ENCODE assay signal across 8 cellular contexts in genomic region chr20:37384683-37385174, GRCh38. TPM values are rescaled to one million over a fixed set of nuclear protein-coding genes. Genes with fewer than 3 reads are reported as not detected.
DNase-seq lines count a peak whose midpoint lies in the region; ATAC-seq, FAIRE-seq and TF ChIP-seq lines count a peak whose summit lies in the region.

No MANE protein-coding gene starts in this region.

- H3K36me3 ChIP-seq in pancreas (peaks cover 0 to 14% (median 0%) of the 10 kb centered on the region in 3 donors), tibial artery (peaks cover 9 to 40% (median 39%) of the 10 kb centered on the region in 3 donors)

- H3K9me3 ChIP-seq in pancreas (no peaks in the 10 kb centered on the region), tibial artery (no peaks in the 10 kb centered on the region)

- H3K4me1 ChIP-seq in pancreas (peaks cover 0 to 15% (median 12%) of the 10 kb centered on the region in 3 donors), tibial artery (peaks cover 0 to 17% (median 11%) of the 10 kb centered on the region in 4 donors)

- intact Hi-C loops in pancreas (cut with DNase I) (loop anchor here in 2 of 3 donors (5.0 kb wide), 1 partner anchor 112 kb away; no protein-coding TSS in a partner anchor), tibial artery (cut with DNase I; ENCODE audit: low total_unique reads) (loop anchor here (5.0 to 10.0 kb wide), 4 partner anchors 117 to 190 kb away; no protein-coding TSS in a partner anchor)

- TF ChIP-seq CTCF in pancreas (IDR thresholded peaks at IDR 0.05) (peak; percentile 80 to 90 (median 83)), tibial artery (IDR thresholded peaks at IDR 0.05) (peak; percentile 92 to 96)

- FAIRE-seq in pancreas (lab: Jason Lieb, UNC), result no peak

- ATAC-seq in HG02610 (IDR thresholded peaks at IDR 0.05; ENCODE audit: unreplicated experiment) (peak; percentile 53), pancreas (peak; percentile 49 to 78 (median 76)), GM18861 (IDR thresholded peaks at IDR 0.05; ENCODE audit: unreplicated experiment) (no peak)

- DNase-seq in Caki2 (ENCODE audit: low read depth), result peak; percentile 79
- peak; percentile 65 to 70 for DNase-seq in activated T-helper 1 cell treated with anti-CD3 and anti-CD28 coated beads, Interleukin-2, amount 50 U/mL, for 16 hours (ENCODE audit: low read depth in 1 of 2, low spot score in 1 of 2)
- DNase-seq in foreskin melanocyte, result peak; percentile 30
- DNase-seq in pancreas, result peak in 3 of 6 donors; percentile 62 to 85 (median 80)
- DNase-seq in tibial artery, result peak; percentile 38 to 77

- H3K4me3 ChIP-seq in pancreas (peak overlapping the region in 1 of 4 donors; percentile 29), tibial artery (peak overlapping the region; percentile 46 to 49)

- no peak overlapping the region for H3K27ac ChIP-seq in pancreas
- peak overlapping the region; percentile 36 to 41 for H3K27ac ChIP-seq in tibial artery

- H3K27me3 ChIP-seq in pancreas (no peaks in the 10 kb centered on the region), tibial artery (no peaks in the 10 kb centered on the region)

- WGBS in pancreas, 2 donors, result 25 to 32% methylated on average over 37 to 40 of the region's 42 CpGs

- in situ Hi-C loops in Caki2 (cut with HindIII; ENCODE audit: low pct_unique_long_range_greater_than_20kb, low sequenced_read_pairs), result no loop called here

TF ChIP-seq in PFSK-1, 5 proteins besides CTCF, POLR2A, EP300 and RAD21:
- TF ChIP-seq POLR2AphosphoS5 (IDR thresholded peaks at IDR 0.05; ENCODE audit: low read depth, low read length) (no peak), FOXP2 (optimal IDR thresholded peaks at IDR 0.05; ENCODE audit: borderline replicate concordance, extremely low read depth, extremely low read length, insufficient read depth) (peak; percentile 42), TAF1 (IDR thresholded peaks at IDR 0.05; ENCODE audit: borderline replicate concordance, insufficient read depth, low read length) (no peak), SIN3A (IDR thresholded peaks at IDR 0.05; ENCODE audit: borderline replicate concordance, insufficient read depth, low read length) (no peak), REST (IDR thresholded peaks at IDR 0.05; ENCODE audit: insufficient read depth in 1 of 2, low read depth in 2 of 2, low read length in 2 of 2) (no peak)

RNA-seq across cellular contexts. Expression of gene SRC, which starts 38.8 kb away (rescaled TPM):
- 124 and 153 TPM in 2 replicates for total RNA-seq in Caki2 (2014; rRNA removed; shearing (Covaris generic); ENCODE audit: low replicate concordance)
- 33.3 TPM for polyA plus RNA-seq in PFSK-1 (2012; ENCODE audit: insufficient read length, low read depth)
- 10 to 100 TPM; 21.3 to 78.4 (median 31.3) TPM for total RNA-seq in pancreas
- polyA plus RNA-seq in pancreas, result 10 to 100 TPM; 64.6 to 75.2 TPM

Comparison
In these comparisons a context has a peak if more than half of its experiments do, and no peak if none do; other contexts are left out.
1. H3K27ac ChIP-seq: peak in tibial artery (2 of 2); none in pancreas (0 of 4).